Comparison of ENCODE assay signal across 19 cellular contexts in genomic region chr2:127862228-127862627, GRCh38.
"Had no signal": no experiment of that assay in that cellular context is flagged by ENCODE, and none has a peak within 500 bp of the region (broad histone marks: within the 10 kb centered on the region; RNA-seq: fewer than 3 reads in every experiment).

No MANE protein-coding gene starts in this region.

- DNase-seq: erythroblast; foreskin keratinocyte; immature natural killer cell; left lung; lower lobe of right lung; mesenchymal stem cell; naive B cell; posterior cingulate gyrus; small intestine; stimulated activated CD4-positive, alpha-beta T cell treated with anti-CD3 and anti-CD28 coated beads, Interleukin-12 subunit alpha, Interleukin-12 subunit beta, amount 100 ng/mL, for 4 hours; stimulated activated naive CD4-positive, alpha-beta T cell; stomach; substantia nigra; transverse colon had no signal

- H3K9me3 ChIP-seq: left lung, lower lobe of right lung, right atrium auricular region, stomach, thoracic aorta, transverse colon had no signal

- H3K4me3 ChIP-seq: left lung, lower lobe of right lung, right atrium auricular region, stomach, thoracic aorta, transverse colon had no signal

- H3K27me3 Mint-ChIP-seq: naive B cell had no signal

- H3K27me3 ChIP-seq: foreskin keratinocyte, left lung, right atrium auricular region, stomach, transverse colon had no signal

- H3K4me3 Mint-ChIP-seq: dendritic cell treated with granulocyte-macrophage colony-stimulating factor and Interleukin-4, amounts not matched to agents 40 ng/mL and 50 ng/mL, for 4 days; immature natural killer cell had no signal

- FAIRE-seq: endothelial cell of umbilical vein, keratinocyte, small intestine had no signal

- H3K27ac ChIP-seq: foreskin keratinocyte, left lung, lower lobe of right lung, right atrium auricular region, stomach, thoracic aorta, transverse colon had no signal

- H3K4me1 ChIP-seq: foreskin keratinocyte had no signal

- ATAC-seq: foreskin keratinocyte, left lung, lower lobe of right lung had no signal

- H3K27ac Mint-ChIP-seq: dendritic cell treated with granulocyte-macrophage colony-stimulating factor and Interleukin-4, amounts not matched to agents 40 ng/mL and 50 ng/mL, for 4 days had no signal

- H3K9me3 Mint-ChIP-seq: dendritic cell treated with granulocyte-macrophage colony-stimulating factor and Interleukin-4, amounts not matched to agents 40 ng/mL and 50 ng/mL, for 4 days; immature natural killer cell; naive B cell had no signal
